ENCODE assay signal across 21 cellular contexts in the genomic region with DNA sequence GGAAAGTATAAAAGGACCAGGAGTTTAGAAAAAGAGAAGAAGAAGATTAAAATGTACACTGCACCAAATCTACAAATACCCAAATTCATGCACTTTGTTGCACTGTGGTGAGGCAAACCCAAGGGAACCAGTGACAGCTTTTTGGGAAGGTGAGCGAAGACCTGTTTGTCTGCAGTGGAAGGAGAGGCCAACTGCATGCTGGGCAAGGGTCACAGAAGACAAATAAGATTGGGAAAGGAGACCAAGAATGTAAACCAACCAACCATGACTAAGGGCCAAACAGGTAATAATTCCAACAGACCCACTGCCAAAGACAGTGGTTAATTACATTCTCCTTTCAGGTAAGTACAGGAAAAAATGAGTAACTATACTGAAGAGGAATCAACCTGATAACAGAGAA.
"Had no signal": no experiment of that assay in that cellular context is flagged by ENCODE, and none has a peak within 500 bp of the region (broad histone marks: within the 10 kb centered on the region; RNA-seq: fewer than 3 reads in every experiment).

No MANE protein-coding gene starts in this region.

- H3K27me3 Mint-ChIP-seq: activated naive CD8-positive, alpha-beta T cell treated with anti-CD3 and anti-CD28 coated beads for 36 hours; activated T-helper 17 cell treated with anti-CD3 and anti-CD28 coated beads, Interleukin-2, amount 50 U/mL, for 72 hours; effector memory CD8-positive, alpha-beta T cell; natural killer cell treated with Interleukin-12 subunit alpha and Interleukin-12 subunit beta and Interleukin-15 and Interleukin-18, amount 100 ng/mL, for 72 hours had no signal

- H3K27ac ChIP-seq: dorsolateral prefrontal cortex, left lung, thyroid gland had no signal

- H3K27ac Mint-ChIP-seq: activated CD8-positive, alpha-beta T cell treated with anti-CD3 and anti-CD28 coated beads, Interleukin-2, amount 10 ng/mL, durations not matched to agents 7 days and 5 days; activated naive CD8-positive, alpha-beta T cell treated with anti-CD3 and anti-CD28 coated beads for 36 hours had no signal

- DNase-seq: activated CD4-positive, alpha-beta T cell treated with anti-CD3 and anti-CD28 coated beads, Interleukin-2, amount 50 U/mL, for 1 hour; activated CD4-positive, CD25-positive, alpha-beta regulatory T cell treated with anti-CD3 and anti-CD28 coated beads, Interleukin-2, amount 50 U/mL, for 72 hours; activated CD8-positive, alpha-beta T cell treated with anti-CD3 and anti-CD28 coated beads, Interleukin-2, amount 10 ng/mL, durations not matched to agents 7 days and 5 days; activated naive CD4-positive, alpha-beta T cell; activated naive CD8-positive, alpha-beta T cell treated with anti-CD3 and anti-CD28 coated beads for 36 hours; central memory CD4-positive, alpha-beta T cell; dorsolateral prefrontal cortex; effector memory CD8-positive, alpha-beta T cell; hippocampal formation; kidney glomerular epithelial cell; left lung; midbrain; nucleus accumbens; stimulated activated CD4-positive, alpha-beta T cell treated with anti-CD3 and anti-CD28 coated beads, Interleukin-2, amount 100 ng/mL, for 24 hours; stimulated activated naive CD4-positive, alpha-beta T cell treated with Interleukin-2 at 50 U/mL for 16 hours; substantia nigra; thyroid gland had no signal

- H3K27me3 ChIP-seq: dorsolateral prefrontal cortex, left lung, thyroid gland had no signal

- H3K4me3 Mint-ChIP-seq: activated CD8-positive, alpha-beta T cell treated with anti-CD3 and anti-CD28 coated beads, Interleukin-2, amount 10 ng/mL, durations not matched to agents 7 days and 5 days; activated naive CD8-positive, alpha-beta T cell treated with anti-CD3 and anti-CD28 coated beads for 36 hours; activated T-helper 17 cell treated with anti-CD3 and anti-CD28 coated beads, Interleukin-2, amount 50 U/mL, for 72 hours; effector memory CD8-positive, alpha-beta T cell; natural killer cell treated with Interleukin-12 subunit alpha and Interleukin-12 subunit beta and Interleukin-15 and Interleukin-18, amount 100 ng/mL, for 72 hours had no signal

- H3K9me3 ChIP-seq: left lung, thyroid gland had no signal

- H3K9me3 Mint-ChIP-seq: activated naive CD8-positive, alpha-beta T cell treated with anti-CD3 and anti-CD28 coated beads for 36 hours; activated T-helper 17 cell treated with anti-CD3 and anti-CD28 coated beads, Interleukin-2, amount 50 U/mL, for 72 hours; effector memory CD8-positive, alpha-beta T cell; natural killer cell treated with Interleukin-12 subunit alpha and Interleukin-12 subunit beta and Interleukin-15 and Interleukin-18, amount 100 ng/mL, for 72 hours had no signal

- H3K36me3 ChIP-seq: left lung, thyroid gland had no signal

- ATAC-seq: activated CD8-positive, alpha-beta T cell treated with anti-CD3 and anti-CD28 coated beads, Interleukin-2, amount 10 ng/mL, durations not matched to agents 7 days and 5 days; activated T-helper 17 cell treated with anti-CD3 and anti-CD28 coated beads, Interleukin-2, amount 50 U/mL, for 72 hours; effector memory CD8-positive, alpha-beta T cell; esophagus mucosa; left lung; natural killer cell treated with Interleukin-12 subunit alpha and Interleukin-12 subunit beta and Interleukin-15 and Interleukin-18, amount 100 ng/mL, for 72 hours; sciatic nerve had no signal

- H3K4me1 ChIP-seq: left lung, thyroid gland had no signal

- H3K4me3 ChIP-seq: dorsolateral prefrontal cortex, left lung, thyroid gland had no signal
